15 cellular contexts compared by ENCODE assay signal in the genomic region with DNA sequence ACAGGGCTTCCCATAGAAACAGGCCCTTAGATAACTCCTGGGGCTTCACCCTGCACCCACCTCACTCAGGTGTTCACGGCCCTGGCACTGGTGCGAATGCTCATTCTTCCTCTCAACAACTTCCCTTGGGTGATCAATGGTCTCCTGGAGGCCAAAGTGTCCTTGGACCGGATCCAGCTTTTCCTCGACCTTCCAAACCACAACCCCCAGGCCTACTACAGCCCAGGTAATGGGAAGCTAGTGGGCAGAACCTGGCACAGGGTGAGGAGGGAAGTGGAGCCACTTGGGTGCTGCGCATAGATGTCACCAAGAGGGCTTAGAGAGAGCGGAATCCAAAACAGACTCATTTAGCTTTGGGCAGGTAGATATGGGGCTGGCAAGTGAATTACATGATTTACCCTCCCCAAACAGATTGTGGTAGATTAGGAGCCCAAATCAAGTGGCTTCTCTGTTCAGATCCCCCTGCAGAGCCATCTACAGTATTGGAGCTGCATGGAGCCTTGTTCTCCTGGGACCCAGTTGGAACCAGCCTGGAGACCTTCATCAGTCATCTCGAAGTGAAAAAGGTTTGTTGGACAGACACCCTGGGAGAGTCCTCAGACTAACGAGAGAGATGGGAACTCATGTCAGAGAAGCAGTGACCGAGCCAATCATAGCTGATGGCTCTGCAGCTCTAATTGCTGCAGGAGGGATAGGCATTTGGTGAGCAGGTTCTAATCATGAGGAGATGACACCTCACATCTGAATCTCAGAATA. TPM values are rescaled to one million over a fixed set of nuclear protein-coding genes. Genes with fewer than 3 reads are reported as not detected.
DNase-seq lines count a peak whose midpoint lies in the region; ATAC-seq, FAIRE-seq and TF ChIP-seq lines count a peak whose summit lies in the region.
"Had no signal": no experiment of that assay in that cellular context is flagged by ENCODE, and none has a peak within 500 bp of the region (broad histone marks: within the 10 kb centered on the region; RNA-seq: fewer than 3 reads in every experiment).

No MANE protein-coding gene starts in this region.

- peak; percentile 12 for ATAC-seq in activated CD4-positive, alpha-beta T cell treated with anti-CD3 and anti-CD28 coated beads for 36 hours
- ATAC-seq: activated CD8-positive, alpha-beta T cell treated with anti-CD3 and anti-CD28 coated beads, Interleukin-2, amount 10 ng/mL, durations not matched to agents 7 days and 5 days had no signal

- DNase-seq in activated CD4-positive, alpha-beta T cell treated with anti-CD3 and anti-CD28 coated beads for 36 hours, result no peak
- no peak for DNase-seq in activated CD4-positive, alpha-beta T cell treated with anti-CD3 and anti-CD28 coated beads for 1 hour
- DNase-seq in coronary artery (ENCODE audit: low spot score) (no peak), tibial artery (no peak), small intestine (no peak), LoVo (ENCODE audit: low spot score) (no peak), HK-2 (ENCODE audit: unreplicated experiment) (no peak)
- DNase-seq: 8988T; activated CD8-positive, alpha-beta T cell treated with anti-CD3 and anti-CD28 coated beads, Interleukin-2, amount 10 ng/mL, durations not matched to agents 7 days and 5 days; NCI-H1105 had no signal

- H3K9me3 Mint-ChIP-seq in activated CD4-positive, alpha-beta T cell treated with anti-CD3 and anti-CD28 coated beads for 36 hours (ENCODE audit: low read depth), result no peaks in the 10 kb centered on the region
- H3K9me3 Mint-ChIP-seq: activated T-helper 17 cell treated with anti-CD3 and anti-CD28 coated beads, Interleukin-2, amount 50 U/mL, for 72 hours; CD14-positive monocyte had no signal

- H3K4me3 ChIP-seq in coronary artery (no peak overlapping the region), muscle layer of duodenum (ENCODE audit: low read depth in 1 of 2, low read length in 2 of 2) (no peak overlapping the region), tibial artery (no peak overlapping the region), small intestine (ENCODE audit: low read depth in 1 of 2, low read length in 2 of 2) (no peak overlapping the region)

- CTCF ChIA-PET in activated CD4-positive, alpha-beta T cell treated with anti-CD3 and anti-CD28 coated beads for 36 hours (lab: Charles Lee), result interaction anchor here (1.0 kb wide), 1 partner anchor 72 kb away, joined by 5 read pairs; no protein-coding TSS in a partner anchor

- no peak overlapping the region for H3K27ac Mint-ChIP-seq in activated CD4-positive, alpha-beta T cell treated with anti-CD3 and anti-CD28 coated beads for 36 hours
- H3K27ac Mint-ChIP-seq: activated CD8-positive, alpha-beta T cell treated with anti-CD3 and anti-CD28 coated beads, Interleukin-2, amount 10 ng/mL, durations not matched to agents 7 days and 5 days; activated T-helper 17 cell treated with anti-CD3 and anti-CD28 coated beads, Interleukin-2, amount 50 U/mL, for 72 hours had no signal

- intact Hi-C loops in activated CD4-positive, alpha-beta T cell treated with anti-CD3 and anti-CD28 coated beads for 36 hours (cut with DNase I, micrococcal nuclease), result no loop called here
- intact Hi-C loops in tibial artery (cut with DNase I; ENCODE audit: low total_unique reads), result no loop called here

- H3K36me3 Mint-ChIP-seq in activated CD4-positive, alpha-beta T cell treated with anti-CD3 and anti-CD28 coated beads for 36 hours (ENCODE audit: low read depth), result peaks cover 12% of the 10 kb centered on the region

- H3K36me3 ChIP-seq in muscle layer of duodenum (ENCODE audit: control insufficient read depth in 1 of 2, insufficient read depth in 2 of 2, low read length in 2 of 2) (peaks cover 7 to 50% of the 10 kb centered on the region in 2 donors), tibial artery (peaks cover 18 to 58% (median 27%) of the 10 kb centered on the region in 3 donors), small intestine (ENCODE audit: control insufficient read depth in 2 of 2, insufficient read depth in 2 of 2, low read length in 2 of 2) (peaks cover 0 to 4% of the 10 kb centered on the region in 2 donors)

- H3K4me1 ChIP-seq in muscle layer of duodenum (ENCODE audit: control insufficient read depth in 1 of 2, insufficient read depth in 2 of 2, low read length in 2 of 2) (peaks cover 9 to 18% of the 10 kb centered on the region in 2 donors), tibial artery (peaks cover 0 to 24% (median 23%) of the 10 kb centered on the region in 4 donors), small intestine (ENCODE audit: control insufficient read depth in 2 of 2, insufficient read depth in 1 of 2, low read depth in 1 of 2, low read length in 1 of 2) (peaks cover 0 to 5% of the 10 kb centered on the region in 2 donors)

- WGBS in small intestine, 3 donors, result 78 to 84% (median 80%) methylated on average over 9 of the region's 9 CpGs

- no peak overlapping the region for H3K4me3 Mint-ChIP-seq in activated CD4-positive, alpha-beta T cell treated with anti-CD3 and anti-CD28 coated beads for 36 hours
- H3K4me3 Mint-ChIP-seq: activated CD8-positive, alpha-beta T cell treated with anti-CD3 and anti-CD28 coated beads, Interleukin-2, amount 10 ng/mL, durations not matched to agents 7 days and 5 days; activated T-helper 17 cell treated with anti-CD3 and anti-CD28 coated beads, Interleukin-2, amount 50 U/mL, for 72 hours; CD14-positive monocyte had no signal

- H3K4me1 Mint-ChIP-seq in activated CD4-positive, alpha-beta T cell treated with anti-CD3 and anti-CD28 coated beads for 36 hours, result peaks cover 9% of the 10 kb centered on the region
- H3K4me1 Mint-ChIP-seq: activated T-helper 17 cell treated with anti-CD3 and anti-CD28 coated beads, Interleukin-2, amount 50 U/mL, for 72 hours had no signal

- H3K9me3 ChIP-seq in muscle layer of duodenum (ENCODE audit: control insufficient read depth in 1 of 2, low read length in 2 of 2) (no peaks in the 10 kb centered on the region), tibial artery (no peaks in the 10 kb centered on the region), small intestine (ENCODE audit: control insufficient read depth, low read depth) (no peaks in the 10 kb centered on the region)

- POLR2A ChIA-PET in activated CD4-positive, alpha-beta T cell treated with anti-CD3 and anti-CD28 coated beads for 36 hours (lab: Charles Lee), result interaction anchor here (0.5 kb wide), 1 partner anchor 9 kb away, joined by 4 read pairs; a partner anchor contains a TSS

- TF ChIP-seq CTCF in coronary artery (IDR thresholded peaks at IDR 0.05) (no peak), tibial artery (IDR thresholded peaks at IDR 0.05) (no peak)

- FAIRE-seq in small intestine (lab: Jason Lieb, UNC), result no peak
- FAIRE-seq: colon had no signal

- H3K27me3 Mint-ChIP-seq in activated CD4-positive, alpha-beta T cell treated with anti-CD3 and anti-CD28 coated beads for 36 hours, result no peaks in the 10 kb centered on the region
- H3K27me3 Mint-ChIP-seq: activated T-helper 17 cell treated with anti-CD3 and anti-CD28 coated beads, Interleukin-2, amount 50 U/mL, for 72 hours had no signal

- no peaks in the 10 kb centered on the region for H3K27me3 ChIP-seq in muscle layer of duodenum (ENCODE audit: low read depth, low read length)
- H3K27me3 ChIP-seq in tibial artery, result no peaks in the 10 kb centered on the region
- H3K27me3 ChIP-seq in small intestine (ENCODE audit: control insufficient read depth in 2 of 2, insufficient read depth in 2 of 2, low read length in 2 of 2), result no peaks in the 10 kb centered on the region

- H3K27ac ChIP-seq in coronary artery, result peak overlapping the region; percentile 36 to 75
- peak overlapping the region; percentile 10 for H3K27ac ChIP-seq in muscle layer of duodenum (ENCODE audit: low read length)
- peak overlapping the region; percentile 46 to 58 for H3K27ac ChIP-seq in tibial artery
- H3K27ac ChIP-seq in small intestine (ENCODE audit: low read depth in 1 of 2, low read length in 1 of 2), result peak overlapping the region in 1 of 2 donors; percentile 74
- H3K27ac ChIP-seq: VCaP had no signal

RNA-seq across cellular contexts. Expression of a gene that starts 8.5 kb away (rescaled TPM):
- 10 to 100 TPM; 27.8 to 29.0 TPM for total RNA-seq in activated CD4-positive, alpha-beta T cell treated with anti-CD3 and anti-CD28 coated beads for 36 hours
- polyA plus RNA-seq in small intestine, result 10 to 100 TPM; 15.7 to 31.1 (median 21.3) TPM

RNA-seq across cellular contexts. Expression of a gene that starts 19.5 kb away (rescaled TPM):
- 1 to 10 TPM; 1.9 to 2.0 TPM for total RNA-seq in activated CD4-positive, alpha-beta T cell treated with anti-CD3 and anti-CD28 coated beads for 36 hours
- polyA plus RNA-seq in small intestine, result under 1 TPM in 1 of 3 donors, not detected in 2; 0.72 TPM
- total RNA-seq: activated CD8-positive, alpha-beta T cell treated with anti-CD3 and anti-CD28 coated beads, Interleukin-2, amount 10 ng/mL, durations not matched to agents 7 days and 5 days had no signal
- polyA plus RNA-seq: CD14-positive monocyte had no signal

RNA-seq across cellular contexts. Expression of a gene that starts 41.5 kb away (rescaled TPM):
- 10 to 100 TPM; 35.6 to 37.2 TPM for total RNA-seq in activated CD4-positive, alpha-beta T cell treated with anti-CD3 and anti-CD28 coated beads for 36 hours
- 10 to 100 TPM; 17.2 to 30.3 (median 29.3) TPM for polyA plus RNA-seq in small intestine
